12 cellular contexts compared by ENCODE assay signal in genomic region chr22:31177420-31178162, GRCh38. TPM values are rescaled to one million over a fixed set of nuclear protein-coding genes. Genes with fewer than 3 reads are reported as not detected.
A peak's percentile ranks its signal among the peaks of the same experiment; 100 is the strongest.
DNase-seq lines count a peak whose midpoint lies in the region; ATAC-seq and TF ChIP-seq lines count a peak whose summit lies in the region.
"Had no signal": no experiment of that assay in that cellular context is flagged by ENCODE, and none has a peak within 500 bp of the region (broad histone marks: within the 10 kb centered on the region; RNA-seq: fewer than 3 reads in every experiment).

No MANE protein-coding gene starts in this region.

- peak overlapping the region; percentile 81 for H2BK5ac ChIP-seq in mesenchymal stem cell (ENCODE audit: low read depth, low read length, poor library complexity, severe bottlenecking)

- H3K18ac ChIP-seq in mesenchymal stem cell (ENCODE audit: low read depth in 1 of 2, low read length in 2 of 2), result no peak overlapping the region

- no peak overlapping the region for H3K27ac Mint-ChIP-seq in activated naive CD4-positive, alpha-beta T cell treated with anti-CD3 and anti-CD28 coated beads, Interleukin-2, amount 10 ng/mL, durations not matched to agents 7 days and 5 days
- no peak overlapping the region for H3K27ac Mint-ChIP-seq in T-helper 17 cell
- H3K27ac Mint-ChIP-seq: activated CD4-positive, alpha-beta T cell treated with anti-CD3 and anti-CD28 coated beads, Interleukin-2, amount 10 ng/mL, durations not matched to agents 7 days and 5 days; IgD-negative memory B cell had no signal

- peaks cover 12% of the 10 kb centered on the region for H3K4me1 Mint-ChIP-seq in activated naive CD4-positive, alpha-beta T cell treated with anti-CD3 and anti-CD28 coated beads, Interleukin-2, amount 10 ng/mL, durations not matched to agents 7 days and 5 days
- H3K4me1 Mint-ChIP-seq in T-helper 17 cell, result peaks cover 9% of the 10 kb centered on the region

- H4K8ac ChIP-seq in mesenchymal stem cell (ENCODE audit: low read length), result no peak overlapping the region

- H3K14ac ChIP-seq in mesenchymal stem cell (ENCODE audit: low read length in 2 of 2), result no peak overlapping the region

- CTCF ChIA-PET in A673 (lab: Charles Lee), result no interaction called here
- CTCF ChIA-PET in activated naive CD4-positive, alpha-beta T cell treated with anti-CD3 and anti-CD28 coated beads, Interleukin-2, amount 10 ng/mL, durations not matched to agents 7 days and 5 days (lab: Charles Lee), result interaction anchor here (1.4 kb wide), 1 partner anchor 34 kb away, joined by 3 read pairs; no protein-coding TSS in a partner anchor

- no peaks in the 10 kb centered on the region for H3K36me3 ChIP-seq in A673 (ENCODE audit: insufficient read depth, low read length, poor library complexity, severe bottlenecking)
- peaks cover 3 to 19% of the 10 kb centered on the region in 2 experiments for H3K36me3 ChIP-seq in mesenchymal stem cell (ENCODE audit: control insufficient read depth in 1 of 2, insufficient read depth in 2 of 2, low read depth in 1 of 2, low read length in 2 of 2)

- no TSS peak for BruUV-seq in A673 (replicated peaks; lab: Mats Ljungman, UMichigan)

- POLR2A ChIA-PET in A673 (lab: Charles Lee; ENCODE audit: low non-redundant PET), result no interaction called here

- no peak overlapping the region for H3K4ac ChIP-seq in mesenchymal stem cell (ENCODE audit: low read depth in 1 of 2, low read length in 2 of 2)

- H3K27me3 Mint-ChIP-seq in activated naive CD4-positive, alpha-beta T cell treated with anti-CD3 and anti-CD28 coated beads, Interleukin-2, amount 10 ng/mL, durations not matched to agents 7 days and 5 days, result no peaks in the 10 kb centered on the region
- no peaks in the 10 kb centered on the region for H3K27me3 Mint-ChIP-seq in T-helper 17 cell
- H3K27me3 Mint-ChIP-seq: activated CD4-positive, alpha-beta T cell treated with anti-CD3 and anti-CD28 coated beads, Interleukin-2, amount 10 ng/mL, durations not matched to agents 7 days and 5 days; IgD-negative memory B cell had no signal

- H2AFZ ChIP-seq in mesenchymal stem cell (ENCODE audit: low read depth, low read length), result no peak overlapping the region

- H3K36me3 Mint-ChIP-seq in activated naive CD4-positive, alpha-beta T cell treated with anti-CD3 and anti-CD28 coated beads, Interleukin-2, amount 10 ng/mL, durations not matched to agents 7 days and 5 days, result peaks cover 8% of the 10 kb centered on the region
- no peaks in the 10 kb centered on the region for H3K36me3 Mint-ChIP-seq in T-helper 17 cell (ENCODE audit: low read depth)

- H2AK5ac ChIP-seq in mesenchymal stem cell (ENCODE audit: low read length, severe bottlenecking), result peak overlapping the region; percentile 94

- DNase-seq in A673 (ENCODE audit: low spot score) (no peak), HuH-7 (ENCODE audit: low spot score) (peak; percentile 47), T47D (ENCODE audit: low read depth in 1 of 2, low spot score in 1 of 2) (peak; percentile 40 to 55), mesenchymal stem cell (peak; percentile 69), NCI-H1930 (lab: John Stamatoyannopoulos, UW) (no peak), NOMO-1 (lab: John Stamatoyannopoulos, UW; ENCODE audit: unreplicated experiment in 2 of 2) (no peak), T-helper 17 cell (no peak)
- no peak for DNase-seq in activated naive CD4-positive, alpha-beta T cell treated with anti-CD3 and anti-CD28 coated beads, Interleukin-2, amount 10 ng/mL, durations not matched to agents 7 days and 5 days
- DNase-seq: activated CD4-positive, alpha-beta T cell treated with anti-CD3 and anti-CD28 coated beads, Interleukin-2, amount 10 ng/mL, durations not matched to agents 7 days and 5 days; central memory CD4-positive, alpha-beta T cell had no signal

- no peak for TF ChIP-seq CTCF in A673 (conservative IDR thresholded peaks at IDR 0.05; ENCODE audit: low read depth, low read length)

- no peak overlapping the region for H4K91ac ChIP-seq in mesenchymal stem cell (ENCODE audit: low read length)

- no peak overlapping the region for H3K4me3 Mint-ChIP-seq in activated naive CD4-positive, alpha-beta T cell treated with anti-CD3 and anti-CD28 coated beads, Interleukin-2, amount 10 ng/mL, durations not matched to agents 7 days and 5 days
- H3K4me3 Mint-ChIP-seq in T-helper 17 cell, result no peak overlapping the region
- H3K4me3 Mint-ChIP-seq: activated CD4-positive, alpha-beta T cell treated with anti-CD3 and anti-CD28 coated beads, Interleukin-2, amount 10 ng/mL, durations not matched to agents 7 days and 5 days; IgD-negative memory B cell had no signal

- no peak overlapping the region for H3K23ac ChIP-seq in mesenchymal stem cell (ENCODE audit: low read length in 2 of 2)

- ATAC-seq in T-helper 17 cell, result no peak

- peaks cover 8% of the 10 kb centered on the region for H3K4me1 ChIP-seq in A673 (ENCODE audit: insufficient read depth, low read length, poor library complexity, severe bottlenecking)
- peaks cover 18% of the 10 kb centered on the region for H3K4me1 ChIP-seq in mesenchymal stem cell (ENCODE audit: control insufficient read depth, insufficient read depth, low read depth, low read length)

- no peaks in the 10 kb centered on the region for H3K9me3 Mint-ChIP-seq in activated naive CD4-positive, alpha-beta T cell treated with anti-CD3 and anti-CD28 coated beads, Interleukin-2, amount 10 ng/mL, durations not matched to agents 7 days and 5 days
- H3K9me3 Mint-ChIP-seq: activated CD4-positive, alpha-beta T cell treated with anti-CD3 and anti-CD28 coated beads, Interleukin-2, amount 10 ng/mL, durations not matched to agents 7 days and 5 days; IgD-negative memory B cell had no signal

- WGBS in mesenchymal stem cell, result 71% methylated on average over 6 of the region's 6 CpGs

- peaks cover 7% of the 10 kb centered on the region for H3K79me1 ChIP-seq in mesenchymal stem cell (replicated peaks; ENCODE audit: low read length, poor library complexity, severe bottlenecking)

- intact Hi-C loops in A673 (cut with micrococcal nuclease; ENCODE audit: unreplicated experiment), result no loop called here

- peak overlapping the region; percentile 54 for H3K9ac ChIP-seq in mesenchymal stem cell (ENCODE audit: low read length)

- no peak overlapping the region for H2BK12ac ChIP-seq in mesenchymal stem cell (ENCODE audit: low read length in 2 of 2)

- in situ Hi-C loops in T47D (cut with HindIII; ENCODE audit: low pct_unique_long_range_greater_than_20kb, low sequenced_read_pairs), result no loop called here

- H3K9me3 ChIP-seq in A673 (ENCODE audit: low read depth, low read length, poor library complexity, severe bottlenecking) (no peaks in the 10 kb centered on the region), mesenchymal stem cell (ENCODE audit: control insufficient read depth, low read length) (no peaks in the 10 kb centered on the region), T-helper 17 cell (ENCODE audit: control insufficient read depth, low read length, poor library complexity, severe bottlenecking) (no peaks in the 10 kb centered on the region)

- H3K27ac ChIP-seq in A673 (ENCODE audit: low read depth, low read length, poor library complexity, severe bottlenecking) (peak overlapping the region; percentile 14), mesenchymal stem cell (ENCODE audit: low read length, poor library complexity, severe bottlenecking) (peak overlapping the region; percentile 95)
- H3K27ac ChIP-seq: C4-2B had no signal

- no peaks in the 10 kb centered on the region for H3K27me3 ChIP-seq in A673 (replicated peaks; ENCODE audit: insufficient read depth, low read depth, low read length, poor library complexity)
- no peaks in the 10 kb centered on the region for H3K27me3 ChIP-seq in mesenchymal stem cell (ENCODE audit: control insufficient read depth in 1 of 2, insufficient read depth in 1 of 2, low read length in 2 of 2)

- H3K4me3 ChIP-seq in A673 (ENCODE audit: low read depth, low read length, poor library complexity, severe bottlenecking) (no peak overlapping the region), mesenchymal stem cell (ENCODE audit: insufficient read depth in 1 of 2, low read depth in 1 of 2, low read length in 2 of 2) (no peak overlapping the region)

- H2BK15ac ChIP-seq in mesenchymal stem cell (ENCODE audit: low read depth, poor library complexity, severe bottlenecking), result no peak overlapping the region

- H3K4me2 ChIP-seq in mesenchymal stem cell (ENCODE audit: low read length, poor library complexity, severe bottlenecking), result no peak overlapping the region

- H2BK120ac ChIP-seq in mesenchymal stem cell (ENCODE audit: low read depth, low read length), result no peak overlapping the region

RNA-seq across cellular contexts. Expression of gene RNF185, which starts 17.6 kb away (rescaled TPM):
- total RNA-seq in A673 (2021) (28.2 and 31.8 TPM in 2 replicates), T-helper 17 cell (10 to 100 TPM; 10.5 to 11.2 TPM)
- polyA plus RNA-seq in mesenchymal stem cell (2013, experiment 1 of 2), result 34.9 TPM
- polyA plus RNA-seq in mesenchymal stem cell (2013, experiment 2 of 2), result 35.2 TPM

RNA-seq across cellular contexts. Expression of gene LIMK2, which starts 34.5 kb away (rescaled TPM):
- total RNA-seq in A673 (2021) (27.9 and 33.4 TPM in 2 replicates), T-helper 17 cell (10 to 100 TPM; 20.7 to 25.3 TPM)
- 20.1 TPM for polyA plus RNA-seq in mesenchymal stem cell (2013, experiment 1 of 2)
- 17.1 TPM for polyA plus RNA-seq in mesenchymal stem cell (2013, experiment 2 of 2)

RNA-seq across cellular contexts. Expression of gene PLA2G3, which starts 37.3 kb away (rescaled TPM):
- total RNA-seq in A673 (2021) (20.4 and 21.5 TPM in 2 replicates), T-helper 17 cell (not detected)
- polyA plus RNA-seq in mesenchymal stem cell (2013, experiment 1 of 2), result 1.2 TPM
- polyA plus RNA-seq in mesenchymal stem cell (2013, experiment 2 of 2), result 1.2 TPM
- total RNA-seq: activated CD4-positive, alpha-beta T cell treated with anti-CD3 and anti-CD28 coated beads, Interleukin-2, amount 10 ng/mL, durations not matched to agents 7 days and 5 days had no signal
- polyA plus RNA-seq: IgD-negative memory B cell had no signal

RNA-seq across cellular contexts. Expression of gene INPP5J, which starts 54.8 kb away (rescaled TPM):
- total RNA-seq in A673 (2021), result 4.6 and 4.8 TPM in 2 replicates
- polyA plus RNA-seq in mesenchymal stem cell (2013, experiment 1 of 2), result 2.2 TPM
- 2.2 TPM for polyA plus RNA-seq in mesenchymal stem cell (2013, experiment 2 of 2)
- under 1 TPM in 1 of 2 donors, not detected in 1; 0.25 TPM for total RNA-seq in T-helper 17 cell
- total RNA-seq: activated CD4-positive, alpha-beta T cell treated with anti-CD3 and anti-CD28 coated beads, Interleukin-2, amount 10 ng/mL, durations not matched to agents 7 days and 5 days had no signal
- polyA plus RNA-seq: IgD-negative memory B cell had no signal

Comparison
In these comparisons a context has a peak if more than half of its experiments do, and no peak if none do; other contexts are left out.
1. DNase-seq: peak in HuH-7 (single experiment), T47D (2 of 2) and mesenchymal stem cell (single experiment); none in A673 (single experiment), activated naive CD4-positive, alpha-beta T cell treated with anti-CD3 and anti-CD28 coated beads, Interleukin-2, amount 10 ng/mL, durations not matched to agents 7 days and 5 days (single experiment), NCI-H1930 (0 of 2), NOMO-1 (0 of 2) and T-helper 17 cell (0 of 3).
2. RNA of gene PLA2G3, which starts 37.3 kb away (total RNA-seq): 20.4 to 21.5 TPM in A673; not detected in T-helper 17 cell; every median in the first group is over 10 times any median in the second.